ENCODE assay signal across 8 cellular contexts in the genomic region with DNA sequence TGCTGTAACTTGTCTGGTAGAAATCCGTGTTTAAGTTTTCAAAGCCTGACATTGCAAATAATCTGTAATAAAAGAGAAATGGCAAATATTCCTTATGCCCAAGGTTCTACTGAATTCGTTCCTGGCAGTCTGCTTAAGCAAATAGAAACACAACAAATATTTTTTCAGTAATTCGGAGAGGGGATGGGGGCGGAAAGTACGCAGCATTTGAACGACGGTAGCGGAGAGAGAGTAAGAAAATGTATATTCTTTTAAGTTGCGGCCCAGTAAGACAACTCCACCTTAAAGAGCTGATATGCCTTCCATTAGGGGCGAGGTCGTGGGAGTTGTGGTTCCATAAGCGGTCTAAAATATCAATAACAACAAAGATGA. TPM values are rescaled to one million over a fixed set of nuclear protein-coding genes. Genes with fewer than 3 reads are reported as not detected.
A peak's percentile ranks its signal among the peaks of the same experiment; 100 is the strongest.
DNase-seq lines count a peak whose midpoint lies in the region; ATAC-seq and TF ChIP-seq lines count a peak whose summit lies in the region.

No MANE protein-coding gene starts in this region.

- H3K4me1 ChIP-seq in naive thymus-derived CD4-positive, alpha-beta T cell (ENCODE audit: control insufficient read depth in 2 of 2, insufficient read depth in 2 of 2, low read length in 2 of 2): peaks cover 15 to 19% of the 10 kb centered on the region in 2 donors

- no peaks in the 10 kb centered on the region for H3K9me3 Mint-ChIP-seq in central memory CD8-positive, alpha-beta T cell
- no peaks in the 10 kb centered on the region for H3K9me3 Mint-ChIP-seq in naive thymus-derived CD4-positive, alpha-beta T cell

- H3K36me3 Mint-ChIP-seq in central memory CD8-positive, alpha-beta T cell (ENCODE audit: insufficient read depth): peaks cover 21% of the 10 kb centered on the region
- peaks cover 0 to 20% (median 8%) of the 10 kb centered on the region in 5 donors for H3K36me3 Mint-ChIP-seq in naive thymus-derived CD4-positive, alpha-beta T cell

- peaks cover 10% of the 10 kb centered on the region for H3K27me3 Mint-ChIP-seq in central memory CD8-positive, alpha-beta T cell
- H3K27me3 Mint-ChIP-seq in naive thymus-derived CD4-positive, alpha-beta T cell: peaks cover 0 to 26% (median 0%) of the 10 kb centered on the region in 5 donors

- peak overlapping the region; percentile 79 for H3K4me3 ChIP-seq in naive thymus-derived CD4-positive, alpha-beta T cell (ENCODE audit: low read length)

- DNase-seq in central memory CD8-positive, alpha-beta T cell (ENCODE audit: low spot score in 2 of 2): no peak
- peak in 1 of 9 donors; percentile 26 for DNase-seq in naive thymus-derived CD4-positive, alpha-beta T cell
- DNase-seq in NCI-H1694 (lab: John Stamatoyannopoulos, UW): no peak
- no peak for DNase-seq in SK-N-DZ (ENCODE audit: low spot score)
- no peak for DNase-seq in NCI-H1105 (lab: John Stamatoyannopoulos, UW)
- no peak for DNase-seq in islet precursor cell

- peaks cover under 1 to 13% (median 11%) of the 10 kb centered on the region in 3 experiments for H3K36me3 ChIP-seq in naive thymus-derived CD4-positive, alpha-beta T cell (ENCODE audit: control insufficient read depth in 2 of 3, insufficient read depth in 3 of 3, low read length in 3 of 3)

- H3K9me3 ChIP-seq in naive thymus-derived CD4-positive, alpha-beta T cell (ENCODE audit: control insufficient read depth in 2 of 3, low read length in 3 of 3): no peaks in the 10 kb centered on the region

- peak overlapping the region; percentile 81 for H3K27ac ChIP-seq in C4-2B
- peak overlapping the region; percentile 91 for H3K27ac ChIP-seq in naive thymus-derived CD4-positive, alpha-beta T cell (ENCODE audit: low read depth, low read length)

- intact Hi-C loops in naive thymus-derived CD4-positive, alpha-beta T cell (cut with micrococcal nuclease): loop anchor here (1.0 to 5.0 kb wide), 10 partner anchors 13 to 1813 kb away; a partner anchor contains a TSS

- H3K27ac Mint-ChIP-seq in central memory CD8-positive, alpha-beta T cell (ENCODE audit: low read depth): peak overlapping the region; percentile 98
- peak overlapping the region; percentile 85 to 96 (median 95) for H3K27ac Mint-ChIP-seq in naive thymus-derived CD4-positive, alpha-beta T cell

- peaks cover 33% of the 10 kb centered on the region for H3K4me1 Mint-ChIP-seq in central memory CD8-positive, alpha-beta T cell
- H3K4me1 Mint-ChIP-seq in naive thymus-derived CD4-positive, alpha-beta T cell: peaks cover 19 to 56% (median 52%) of the 10 kb centered on the region in 7 donors

- H3K4me3 Mint-ChIP-seq in central memory CD8-positive, alpha-beta T cell: peak overlapping the region; percentile 96
- H3K4me3 Mint-ChIP-seq in naive thymus-derived CD4-positive, alpha-beta T cell: peak overlapping the region; percentile 90 to 99 (median 94)

- no peak for TF ChIP-seq CTCF in C4-2B (conservative IDR thresholded peaks at IDR 0.05)

- no peaks in the 10 kb centered on the region for H3K27me3 ChIP-seq in naive thymus-derived CD4-positive, alpha-beta T cell (ENCODE audit: control insufficient read depth in 2 of 2, insufficient read depth in 2 of 2, low read length in 2 of 2)

- POLR2A ChIA-PET in naive thymus-derived CD4-positive, alpha-beta T cell (lab: Charles Lee): interaction anchor here (0.8 to 8.2 kb wide), 9 partner anchors 8 to 1400 kb away, joined by 3 to 135 read pairs (median 4); a partner anchor contains a TSS

- peak; percentile 0 for ATAC-seq in HG03175 (IDR thresholded peaks at IDR 0.05; ENCODE audit: unreplicated experiment)
- ATAC-seq in central memory CD8-positive, alpha-beta T cell (replicated peaks; ENCODE audit: extremely low read depth, poor library complexity, severe bottlenecking): peak; percentile 4
- ATAC-seq in naive thymus-derived CD4-positive, alpha-beta T cell: peak; percentile 0

- CTCF ChIA-PET in naive thymus-derived CD4-positive, alpha-beta T cell (lab: Charles Lee): interaction anchor here (1.2 to 4.3 kb wide), 4 partner anchors 14 to 27 kb away, joined by 3 to 25 read pairs (median 10); no protein-coding TSS in a partner anchor

RNA-seq across cellular contexts. Expression of a gene that starts 0.6 kb away (rescaled TPM):
- 10 to 100 TPM; 27.0 to 49.2 (median 38.6) TPM for total RNA-seq in naive thymus-derived CD4-positive, alpha-beta T cell
- polyA plus RNA-seq in naive thymus-derived CD4-positive, alpha-beta T cell: 10 to 100 TPM; 49.7 to 62.9 TPM
- 37.9 and 42.0 TPM in 2 replicates for polyA plus RNA-seq in SK-N-DZ (2014; cell fraction: cytosol; rRNA removed)
- 18.4 and 19.9 TPM in 2 replicates for polyA plus RNA-seq in SK-N-DZ (2014; cell fraction: nucleus; rRNA removed)

RNA-seq across cellular contexts. Expression of a gene that starts 0.8 kb away (rescaled TPM):
- total RNA-seq in naive thymus-derived CD4-positive, alpha-beta T cell: under 1 TPM in 2 of 5 experiments, not detected in 3; 0.07 to 0.22 TPM
- polyA plus RNA-seq in naive thymus-derived CD4-positive, alpha-beta T cell: under 1 TPM in 1 of 2 donors, not detected in 1; 0.13 TPM
- 5.8 and 8.0 TPM in 2 replicates for polyA plus RNA-seq in SK-N-DZ (2014; cell fraction: cytosol; rRNA removed)
- 12.3 and 16.0 TPM in 2 replicates for polyA plus RNA-seq in SK-N-DZ (2014; cell fraction: nucleus; rRNA removed)
